In genomic region chr19:39430675-39431593, GRCh38 we compare ENCODE assay signal across 8 cellular contexts.
A peak's percentile ranks its signal among the peaks of the same experiment; 100 is the strongest.
DNase-seq lines count a peak whose midpoint lies in the region; ATAC-seq, FAIRE-seq and TF ChIP-seq lines count a peak whose summit lies in the region.

No MANE protein-coding gene starts in this region.

- peaks cover 35% of the 10 kb centered on the region for H3K4me1 Mint-ChIP-seq in dendritic cell treated with granulocyte-macrophage colony-stimulating factor and Interleukin-4, amounts not matched to agents 40 ng/mL and 50 ng/mL, for 4 days (ENCODE audit: low read depth)
- peaks cover 43% of the 10 kb centered on the region for H3K4me1 Mint-ChIP-seq in nephron progenitor cell

- peak; percentile 42 for DNase-seq in GM13977 (ENCODE audit: low spot score)
- DNase-seq in KBM-7: peak; percentile 89
- DNase-seq in nephron progenitor cell: no peak
- no peak for DNase-seq in epidermal melanocyte (ENCODE audit: insufficient read length, low spot score)

- H3K27me3 Mint-ChIP-seq in dendritic cell treated with granulocyte-macrophage colony-stimulating factor and Interleukin-4, amounts not matched to agents 40 ng/mL and 50 ng/mL, for 4 days: no peaks in the 10 kb centered on the region
- H3K27me3 Mint-ChIP-seq in nephron progenitor cell (ENCODE audit: low read depth, poor library complexity): peaks cover 7% of the 10 kb centered on the region

- peak overlapping the region; percentile 50 for H3K4me3 Mint-ChIP-seq in dendritic cell treated with granulocyte-macrophage colony-stimulating factor and Interleukin-4, amounts not matched to agents 40 ng/mL and 50 ng/mL, for 4 days
- no peak overlapping the region for H3K4me3 Mint-ChIP-seq in nephron progenitor cell

- no peaks in the 10 kb centered on the region for H3K9me3 Mint-ChIP-seq in dendritic cell treated with granulocyte-macrophage colony-stimulating factor and Interleukin-4, amounts not matched to agents 40 ng/mL and 50 ng/mL, for 4 days
- H3K9me3 Mint-ChIP-seq in nephron progenitor cell: no peaks in the 10 kb centered on the region

- ATAC-seq in GM18498 (IDR thresholded peaks at IDR 0.05; ENCODE audit: unreplicated experiment) (no peak), GM19452 (IDR thresholded peaks at IDR 0.05; ENCODE audit: unreplicated experiment) (no peak)

- peak overlapping the region; percentile 91 for H3K27ac Mint-ChIP-seq in dendritic cell treated with granulocyte-macrophage colony-stimulating factor and Interleukin-4, amounts not matched to agents 40 ng/mL and 50 ng/mL, for 4 days
- peak overlapping the region; percentile 77 for H3K27ac Mint-ChIP-seq in nephron progenitor cell

- intact Hi-C loops in dendritic cell treated with granulocyte-macrophage colony-stimulating factor and Interleukin-4, amounts not matched to agents 40 ng/mL and 50 ng/mL, for 4 days (cut with micrococcal nuclease): loop anchor here (1.0 to 2.0 kb wide), 2 partner anchors 19 to 32 kb away; partner anchors contain the start of gene PLEKHG2

- TF ChIP-seq CTCF in GM13977 (IDR thresholded peaks at IDR 0.05; ENCODE audit: extremely low read depth, insufficient read depth, missing control alignments): no peak
- TF ChIP-seq CTCF in nephron progenitor cell (IDR thresholded peaks at IDR 0.05): no peak

- peak; percentile 41 for FAIRE-seq in TTC549 (lab: Jason Lieb, UNC)

- in situ Hi-C loops in GM13977 (cut with MboI; ENCODE audit: low pct_unique_long_range_greater_than_20kb, low sequenced_read_pairs, unreplicated experiment): loop anchor here (10.0 kb wide), 1 partner anchor 104 kb away; the partner anchor contains the start of gene EID2B
- in situ Hi-C loops in KBM-7 (cut with MboI; ENCODE audit: low pct_unique_long_range_greater_than_20kb, low sequenced_read_pairs): no loop called here

- peaks cover 39% of the 10 kb centered on the region for H3K36me3 Mint-ChIP-seq in dendritic cell treated with granulocyte-macrophage colony-stimulating factor and Interleukin-4, amounts not matched to agents 40 ng/mL and 50 ng/mL, for 4 days (ENCODE audit: low read depth)
- peaks cover 39% of the 10 kb centered on the region for H3K36me3 Mint-ChIP-seq in nephron progenitor cell (ENCODE audit: low read depth)

Comparison
In these comparisons a context has a peak if more than half of its experiments do, and no peak if none do; other contexts are left out.
1. DNase-seq: peak in GM13977 (single experiment) and KBM-7 (single experiment); none in nephron progenitor cell (single experiment) and epidermal melanocyte (single experiment).